Comparison of ENCODE assay signal across 15 cellular contexts in genomic region chr6:141956046-141956761, GRCh38.
A peak's percentile ranks its signal among the peaks of the same experiment; 100 is the strongest.
DNase-seq lines count a peak whose midpoint lies in the region; ATAC-seq and TF ChIP-seq lines count a peak whose summit lies in the region.
"Had no signal": no experiment of that assay in that cellular context is flagged by ENCODE, and none has a peak within 500 bp of the region (broad histone marks: within the 10 kb centered on the region; RNA-seq: fewer than 3 reads in every experiment).

No MANE protein-coding gene starts in this region.

- H2AFZ ChIP-seq in mesenchymal stem cell (ENCODE audit: low read depth, low read length), result no peak overlapping the region
- H2AFZ ChIP-seq in neural progenitor cell (replicated peaks), result no peak overlapping the region

- H3K4me2 ChIP-seq in mesenchymal stem cell (ENCODE audit: low read length, poor library complexity, severe bottlenecking) (no peak overlapping the region), neural progenitor cell (no peak overlapping the region)

- no peak overlapping the region for H4K91ac ChIP-seq in mesenchymal stem cell (ENCODE audit: low read length)

- H2BK12ac ChIP-seq in mesenchymal stem cell (ENCODE audit: low read length in 2 of 2), result no peak overlapping the region

- peak; percentile 18 for DNase-seq in AG10803 (ENCODE audit: low read depth)
- peak; percentile 68 for DNase-seq in LHCN-M2 (ENCODE audit: low read depth)
- peak; percentile 47 for DNase-seq in dermis blood vessel endothelial cell
- peak; percentile 25 for DNase-seq in mesenchymal stem cell
- no peak for DNase-seq in neural progenitor cell (ENCODE audit: low spot score)
- no peak for DNase-seq in left lung
- DNase-seq in BE2C, result no peak
- DNase-seq: activated naive CD4-positive, alpha-beta T cell treated with anti-CD3 and anti-CD28 coated beads, Interleukin-2, amount 50 U/mL, for 16 hours; left ventricle myocardium inferior; NCI-H2081; T1000 had no signal

- no peak overlapping the region for H2BK15ac ChIP-seq in mesenchymal stem cell (ENCODE audit: low read depth, poor library complexity, severe bottlenecking)

- H3K79me2 ChIP-seq in neural progenitor cell (ENCODE audit: low read depth), result no peaks in the 10 kb centered on the region

- H3K14ac ChIP-seq in mesenchymal stem cell (ENCODE audit: low read length in 2 of 2), result peak overlapping the region in 1 of 2 experiments; percentile 79

- ATAC-seq in left lung (no peak), HG02870 (IDR thresholded peaks at IDR 0.05; ENCODE audit: unreplicated experiment) (no peak)
- ATAC-seq: gastroesophageal sphincter had no signal

- H3K9me3 ChIP-seq in mesenchymal stem cell (ENCODE audit: control insufficient read depth, low read length), result peaks cover 26% of the 10 kb centered on the region
- no peaks in the 10 kb centered on the region for H3K9me3 ChIP-seq in neural progenitor cell (ENCODE audit: low read depth)
- peaks cover 0 to 37% of the 10 kb centered on the region in 2 donors for H3K9me3 ChIP-seq in left lung
- H3K9me3 ChIP-seq in BE2C, result no peaks in the 10 kb centered on the region; the same call in 1 of the 2 replicates

- no peak overlapping the region for H2BK5ac ChIP-seq in mesenchymal stem cell (ENCODE audit: low read depth, low read length, poor library complexity, severe bottlenecking)

- no peaks in the 10 kb centered on the region for H3F3A ChIP-seq in neural progenitor cell (ENCODE audit: low read depth)

- H3K27me3 Mint-ChIP-seq in neural progenitor cell (ENCODE audit: insufficient read depth, low read depth), result peaks cover 3% of the 10 kb centered on the region

- H3K36me3 ChIP-seq in mesenchymal stem cell (ENCODE audit: control insufficient read depth in 1 of 2, insufficient read depth in 2 of 2, low read depth in 1 of 2, low read length in 2 of 2) (no peaks in the 10 kb centered on the region), neural progenitor cell (no peaks in the 10 kb centered on the region), left lung (no peaks in the 10 kb centered on the region), BE2C (no peaks in the 10 kb centered on the region)
- H3K36me3 ChIP-seq: gastroesophageal sphincter, left ventricle myocardium inferior had no signal

- H3K9me3 Mint-ChIP-seq in neural progenitor cell, result peaks cover 25% of the 10 kb centered on the region

- H4K20me1 ChIP-seq in neural progenitor cell (ENCODE audit: low read depth), result no peaks in the 10 kb centered on the region

- peak overlapping the region in 1 of 2 experiments; percentile 32 for H3K18ac ChIP-seq in mesenchymal stem cell (ENCODE audit: low read depth in 1 of 2, low read length in 2 of 2)

- H3K27ac ChIP-seq in mesenchymal stem cell (ENCODE audit: low read length, poor library complexity, severe bottlenecking) (no peak overlapping the region), neural progenitor cell (no peak overlapping the region), left lung (no peak overlapping the region)
- H3K27ac ChIP-seq: gastroesophageal sphincter, left ventricle myocardium inferior, RWPE1 had no signal

- no peaks in the 10 kb centered on the region for H3K4me1 Mint-ChIP-seq in neural progenitor cell
- H3K4me1 Mint-ChIP-seq: CD14-positive monocyte had no signal

- no peak overlapping the region for H2BK120ac ChIP-seq in mesenchymal stem cell (ENCODE audit: low read depth, low read length)

- H3K4ac ChIP-seq in mesenchymal stem cell (ENCODE audit: low read depth in 1 of 2, low read length in 2 of 2), result no peak overlapping the region

- intact Hi-C loops in left lung (cut with DNase I), result no loop called here

- H3K36me3 Mint-ChIP-seq in neural progenitor cell, result no peaks in the 10 kb centered on the region
- H3K36me3 Mint-ChIP-seq: CD14-positive monocyte had no signal

- no peak overlapping the region for H3K23ac ChIP-seq in mesenchymal stem cell (ENCODE audit: low read length in 2 of 2)

- no peak overlapping the region for H4K8ac ChIP-seq in mesenchymal stem cell (ENCODE audit: low read length)

- no peak overlapping the region for H3K27ac Mint-ChIP-seq in neural progenitor cell
- H3K27ac Mint-ChIP-seq: CD14-positive monocyte had no signal

- H2AK5ac ChIP-seq in mesenchymal stem cell (ENCODE audit: low read length, severe bottlenecking), result no peak overlapping the region

- H3K4me3 ChIP-seq in AG10803 (ENCODE audit: low read length) (no peak overlapping the region), mesenchymal stem cell (ENCODE audit: insufficient read depth in 1 of 2, low read depth in 1 of 2, low read length in 2 of 2) (no peak overlapping the region), neural progenitor cell (no peak overlapping the region), left lung (no peak overlapping the region), BE2C (ENCODE audit: low read depth, low read length) (no peak overlapping the region)
- H3K4me3 ChIP-seq: gastroesophageal sphincter, left ventricle myocardium inferior had no signal

- no peak overlapping the region for H3K4me3 Mint-ChIP-seq in neural progenitor cell
- H3K4me3 Mint-ChIP-seq: CD14-positive monocyte had no signal

- H3K27me3 ChIP-seq in mesenchymal stem cell (ENCODE audit: control insufficient read depth in 1 of 2, insufficient read depth in 1 of 2, low read length in 2 of 2) (no peaks in the 10 kb centered on the region), neural progenitor cell (no peaks in the 10 kb centered on the region), left lung (no peaks in the 10 kb centered on the region), BE2C (no peaks in the 10 kb centered on the region)
- H3K27me3 ChIP-seq: gastroesophageal sphincter had no signal

- TF ChIP-seq CTCF in AG10803 (conservative IDR thresholded peaks at IDR 0.05; ENCODE audit: low read length) (no peak), neural progenitor cell (IDR thresholded peaks at IDR 0.05) (no peak), left lung (IDR thresholded peaks at IDR 0.05) (no peak), BE2C (IDR thresholded peaks at IDR 0.05; ENCODE audit: low read depth, low read length) (no peak)

- no peak overlapping the region for H3K9ac ChIP-seq in mesenchymal stem cell (ENCODE audit: low read length)
- no peak overlapping the region for H3K9ac ChIP-seq in neural progenitor cell

- WGBS in mesenchymal stem cell, result 92% methylated on average over 3 of the region's 3 CpGs

- H3K4me1 ChIP-seq in mesenchymal stem cell (ENCODE audit: control insufficient read depth, insufficient read depth, low read depth, low read length), result no peaks in the 10 kb centered on the region
- peaks cover 10% of the 10 kb centered on the region for H3K4me1 ChIP-seq in neural progenitor cell
- H3K4me1 ChIP-seq in left lung, result no peaks in the 10 kb centered on the region
- H3K4me1 ChIP-seq in BE2C, result no peaks in the 10 kb centered on the region
- H3K4me1 ChIP-seq: gastroesophageal sphincter had no signal

- H3K79me1 ChIP-seq in mesenchymal stem cell (replicated peaks; ENCODE audit: low read length, poor library complexity, severe bottlenecking), result no peaks in the 10 kb centered on the region

Comparison
In these comparisons a context has a peak if more than half of its experiments do, and no peak if none do; other contexts are left out.
1. DNase-seq: peak in AG10803 (single experiment), LHCN-M2 (single experiment), dermis blood vessel endothelial cell (single experiment) and mesenchymal stem cell (single experiment); none in neural progenitor cell (single experiment), left lung (0 of 2) and BE2C (single experiment).